Comparison of ENCODE assay signal across 11 cellular contexts in the genomic region with DNA sequence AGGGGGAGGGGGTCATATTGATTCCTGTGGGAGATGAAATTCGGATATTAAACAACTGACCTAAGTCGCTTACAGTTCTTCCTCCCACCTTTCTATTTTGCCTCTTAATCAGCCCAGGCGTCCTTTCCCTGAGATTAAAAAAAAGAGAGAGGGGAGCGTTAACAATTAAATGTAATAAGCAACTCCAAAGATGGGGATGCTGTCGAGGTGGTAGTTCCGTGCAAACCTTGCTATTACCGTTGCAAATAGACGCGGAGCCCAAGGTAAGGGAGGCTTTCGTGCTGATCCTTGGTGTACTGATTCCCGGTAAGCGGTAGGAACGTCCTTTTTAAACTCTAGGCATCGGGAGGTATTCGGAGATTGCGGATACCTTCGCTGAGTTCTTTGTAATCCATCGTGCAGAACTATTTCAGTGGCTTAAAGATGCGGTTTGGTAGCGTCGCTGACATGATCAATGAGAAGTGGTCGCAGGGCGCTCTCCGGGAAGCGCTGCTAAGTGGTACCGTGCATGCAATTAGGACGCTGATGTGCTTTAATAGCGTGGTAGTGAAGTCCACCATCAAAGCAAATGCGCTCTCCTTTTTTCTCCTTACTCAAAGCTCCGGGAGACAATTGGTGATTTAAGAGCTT. TPM values are rescaled to one million over a fixed set of nuclear protein-coding genes. Genes with fewer than 3 reads are reported as not detected.
DNase-seq lines count a peak whose midpoint lies in the region; ATAC-seq lines count a peak whose summit lies in the region.
"Had no signal": no experiment of that assay in that cellular context is flagged by ENCODE, and none has a peak within 500 bp of the region (broad histone marks: within the 10 kb centered on the region; RNA-seq: fewer than 3 reads in every experiment).

No MANE protein-coding gene starts in this region.

- POLR2A ChIA-PET in activated CD4-positive, alpha-beta T cell treated with anti-CD3 and anti-CD28 coated beads, Interleukin-2, amount 10 ng/mL, durations not matched to agents 7 days and 5 days (lab: Charles Lee) = no interaction called here

- DNase-seq in activated CD4-positive, alpha-beta T cell treated with anti-CD3 and anti-CD28 coated beads, Interleukin-2, amount 10 ng/mL, durations not matched to agents 7 days and 5 days = no peak
- no peak for DNase-seq in activated CD4-positive, alpha-beta T cell treated with anti-CD3 and anti-CD28 coated beads, Interleukin-2, amount 50 U/mL, for 1 hour
- peak; percentile 86 for DNase-seq in NCI-H748 (lab: John Stamatoyannopoulos, UW; ENCODE audit: unreplicated experiment)
- peak; percentile 5 for DNase-seq in fibroblast of gingiva (ENCODE audit: low read depth)
- no peak for DNase-seq in skeletal muscle cell (ENCODE audit: low read depth)
- DNase-seq in T1000 (lab: John Stamatoyannopoulos, UW) = no peak
- DNase-seq: left cardiac atrium; NCI-H2029; stimulated activated naive CD8-positive, alpha-beta T cell treated with anti-CD3 and anti-CD28 coated beads, Interleukin-15, Interleukin-2, amounts not matched to agents 100 U/mL and 50 U/mL, for 24 hours had no signal

- CTCF ChIA-PET in activated CD4-positive, alpha-beta T cell treated with anti-CD3 and anti-CD28 coated beads, Interleukin-2, amount 10 ng/mL, durations not matched to agents 7 days and 5 days (lab: Charles Lee) = no interaction called here

- H3K4me1 Mint-ChIP-seq in activated CD4-positive, alpha-beta T cell treated with anti-CD3 and anti-CD28 coated beads, Interleukin-2, amount 10 ng/mL, durations not matched to agents 7 days and 5 days = peaks cover 27% of the 10 kb centered on the region

- peak overlapping the region; percentile 78 for H3K4me3 ChIP-seq in skeletal muscle cell (ENCODE audit: low read depth, low read length)

- H3K4me3 Mint-ChIP-seq in activated CD4-positive, alpha-beta T cell treated with anti-CD3 and anti-CD28 coated beads, Interleukin-2, amount 10 ng/mL, durations not matched to agents 7 days and 5 days = peak overlapping the region; percentile 16

- ATAC-seq in HG02571 (IDR thresholded peaks at IDR 0.05; ENCODE audit: unreplicated experiment) (no peak), GM21529 (IDR thresholded peaks at IDR 0.05; ENCODE audit: unreplicated experiment) (no peak)
- ATAC-seq: left cardiac atrium; stimulated activated naive CD8-positive, alpha-beta T cell treated with anti-CD3 and anti-CD28 coated beads, Interleukin-15, Interleukin-2, amounts not matched to agents 100 U/mL and 50 U/mL, for 24 hours had no signal

- no peaks in the 10 kb centered on the region for H3K9me3 Mint-ChIP-seq in activated CD4-positive, alpha-beta T cell treated with anti-CD3 and anti-CD28 coated beads, Interleukin-2, amount 10 ng/mL, durations not matched to agents 7 days and 5 days

- H3K27ac Mint-ChIP-seq in activated CD4-positive, alpha-beta T cell treated with anti-CD3 and anti-CD28 coated beads, Interleukin-2, amount 10 ng/mL, durations not matched to agents 7 days and 5 days = no peak overlapping the region

- H3K36me3 Mint-ChIP-seq in activated CD4-positive, alpha-beta T cell treated with anti-CD3 and anti-CD28 coated beads, Interleukin-2, amount 10 ng/mL, durations not matched to agents 7 days and 5 days (ENCODE audit: low read depth) = no peaks in the 10 kb centered on the region

- H3K27me3 Mint-ChIP-seq in activated CD4-positive, alpha-beta T cell treated with anti-CD3 and anti-CD28 coated beads, Interleukin-2, amount 10 ng/mL, durations not matched to agents 7 days and 5 days = peaks cover 66% of the 10 kb centered on the region

RNA-seq across cellular contexts. Expression of gene SLITRK5, which starts 3.1 kb away (rescaled TPM):
- total RNA-seq in activated CD4-positive, alpha-beta T cell treated with anti-CD3 and anti-CD28 coated beads, Interleukin-2, amount 10 ng/mL, durations not matched to agents 7 days and 5 days = not detected

Comparison
In these comparisons a context has a peak if more than half of its experiments do, and no peak if none do; other contexts are left out.
1. DNase-seq: peak in NCI-H748 (single experiment) and fibroblast of gingiva (single experiment); none in activated CD4-positive, alpha-beta T cell treated with anti-CD3 and anti-CD28 coated beads, Interleukin-2, amount 10 ng/mL, durations not matched to agents 7 days and 5 days (single experiment), activated CD4-positive, alpha-beta T cell treated with anti-CD3 and anti-CD28 coated beads, Interleukin-2, amount 50 U/mL, for 1 hour (single experiment), skeletal muscle cell (single experiment) and T1000 (single experiment).